ENCODE assay signal across 1 cellular context in the genomic region with DNA sequence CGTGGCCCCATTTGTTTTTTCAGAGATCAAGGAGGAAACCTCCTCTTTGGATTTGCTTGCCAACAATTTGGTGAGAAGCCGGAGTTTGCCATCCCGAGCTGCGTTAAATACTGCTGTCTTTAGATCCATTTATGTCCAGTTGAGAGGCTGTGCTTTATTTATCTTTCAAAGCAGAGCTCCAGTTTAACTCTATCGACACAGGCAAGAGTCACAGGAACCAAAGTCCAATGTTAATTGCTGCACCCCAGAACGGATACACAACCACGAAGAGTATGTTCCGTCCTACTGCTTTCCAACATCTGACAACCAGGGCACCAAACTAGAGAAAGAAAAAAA.
TF ChIP-seq lines count a peak whose summit lies in the region.

No MANE protein-coding gene starts in this region.

TF ChIP-seq in HepG2, 621 proteins besides CTCF, POLR2A, EP300 and RAD21 (continues in another document):
- TF ChIP-seq TGIF2 (CRISPR knock-in tag; IDR thresholded peaks at IDR 0.05) (no peak), ZNF30 (CRISPR knock-in tag; IDR thresholded peaks at IDR 0.05) (no peak), SIX1 (CRISPR knock-in tag; IDR thresholded peaks at IDR 0.05; ENCODE audit: borderline replicate concordance) (no peak), BRD4 (CRISPR knock-in tag; IDR thresholded peaks at IDR 0.05) (no peak), MEIS1 (CRISPR knock-in tag; IDR thresholded peaks at IDR 0.05; ENCODE audit: borderline replicate concordance) (no peak), U2AF2 (IDR thresholded peaks at IDR 0.05; ENCODE audit: low read depth, low read length) (no peak), ZSCAN12 (CRISPR knock-in tag; IDR thresholded peaks at IDR 0.05) (no peak), MBNL3 (CRISPR knock-in tag; conservative IDR thresholded peaks at IDR 0.05) (no peak), KDM2A (CRISPR knock-in tag; IDR thresholded peaks at IDR 0.05; ENCODE audit: borderline replicate concordance, low read depth) (no peak), ONECUT2 (CRISPR knock-in tag; IDR thresholded peaks at IDR 0.05) (no peak), TOE1 (CRISPR knock-in tag; IDR thresholded peaks at IDR 0.05) (no peak), KDM1A (CRISPR knock-in tag; IDR thresholded peaks at IDR 0.05) (no peak), PLRG1 (conservative IDR thresholded peaks at IDR 0.05) (no peak), SATB2 (CRISPR knock-in tag; IDR thresholded peaks at IDR 0.05) (no peak), ZNF557 (CRISPR knock-in tag; IDR thresholded peaks at IDR 0.05) (no peak), SAFB2 (CRISPR knock-in tag; IDR thresholded peaks at IDR 0.05; ENCODE audit: borderline replicate concordance, low read depth) (no peak), ZSCAN9 (CRISPR knock-in tag; IDR thresholded peaks at IDR 0.05; ENCODE audit: borderline replicate concordance) (no peak), ZBTB38 (CRISPR knock-in tag; IDR thresholded peaks at IDR 0.05) (no peak), TBP (CRISPR knock-in tag; IDR thresholded peaks at IDR 0.05) (no peak), ZNF510 (CRISPR knock-in tag; IDR thresholded peaks at IDR 0.05; ENCODE audit: low read depth) (no peak), NFIC (IDR thresholded peaks at IDR 0.05; ENCODE audit: low read length) (no peak), KMT2A (CRISPR knock-in tag; IDR thresholded peaks at IDR 0.05) (0 out of 2 replicates have a peak, but pooled peaks have one; percentile 22), ZNF138 (CRISPR knock-in tag; IDR thresholded peaks at IDR 0.05; ENCODE audit: low read depth) (no peak), TCF7 (IDR thresholded peaks at IDR 0.05; ENCODE audit: low read depth) (0 out of 2 replicates have a peak, but pooled peaks have one; percentile 5), GATAD1 (CRISPR knock-in tag; IDR thresholded peaks at IDR 0.05) (peak; percentile 66; the same call in 1 of the 2 replicates), RFX1 (IDR thresholded peaks at IDR 0.05) (no peak), TARDBP (CRISPR knock-in tag; IDR thresholded peaks at IDR 0.05) (no peak), ZNF781 (CRISPR knock-in tag; IDR thresholded peaks at IDR 0.05; ENCODE audit: borderline replicate concordance, not compliant biosample characterization) (no peak), ZNF10 (CRISPR knock-in tag; IDR thresholded peaks at IDR 0.05; ENCODE audit: borderline replicate concordance, low read depth) (no peak), ZNF737 (CRISPR knock-in tag; IDR thresholded peaks at IDR 0.05; ENCODE audit: borderline replicate concordance) (no peak), PHB2 (IDR thresholded peaks at IDR 0.05; ENCODE audit: partially characterized antibody) (no peak), SNRNP70 (IDR thresholded peaks at IDR 0.05; ENCODE audit: low read depth, low read length) (no peak), KDM6A (CRISPR knock-in tag; IDR thresholded peaks at IDR 0.05; ENCODE audit: low read depth) (0 out of 2 replicates have a peak, but pooled peaks have one; percentile 35), TBX3 (IDR thresholded peaks at IDR 0.05; ENCODE audit: borderline replicate concordance) (no peak), HCFC1 (IDR thresholded peaks at IDR 0.05; ENCODE audit: low read depth, low read length) (no peak), ZEB1 (IDR thresholded peaks at IDR 0.05; ENCODE audit: insufficient replicate concordance, low read depth) (peak; percentile 48), PTBP1 (IDR thresholded peaks at IDR 0.05; ENCODE audit: low read depth, low read length, poor library complexity, severe bottlenecking) (no peak), GZF1 (CRISPR knock-in tag; IDR thresholded peaks at IDR 0.05) (no peak), ZFP36 (IDR thresholded peaks at IDR 0.05; ENCODE audit: borderline replicate concordance, low read depth, low read length, partially characterized antibody) (no peak), SIX4 (CRISPR knock-in tag; IDR thresholded peaks at IDR 0.05) (no peak), ASH2L (IDR thresholded peaks at IDR 0.05; ENCODE audit: insufficient read length, low read depth, low read length) (peak; percentile 51), SRSF1 (optimal IDR thresholded peaks at IDR 0.05; ENCODE audit: low read depth, low read length) (no peak), ARNT2 (CRISPR knock-in tag; IDR thresholded peaks at IDR 0.05; ENCODE audit: low read depth) (no peak), ZNF572 (CRISPR knock-in tag; IDR thresholded peaks at IDR 0.05) (no peak), TOPORS (CRISPR knock-in tag; IDR thresholded peaks at IDR 0.05) (no peak), ZNF546 (CRISPR knock-in tag; conservative IDR thresholded peaks at IDR 0.05) (no peak), ZNF543 (CRISPR knock-in tag; IDR thresholded peaks at IDR 0.05) (no peak), ZNF792 (CRISPR knock-in tag; IDR thresholded peaks at IDR 0.05) (0 out of 2 replicates have a peak, but pooled peaks have one; percentile 47), SAP130 (CRISPR knock-in tag; IDR thresholded peaks at IDR 0.05; ENCODE audit: low read depth) (peak; percentile 89), MED8 (CRISPR knock-in tag; IDR thresholded peaks at IDR 0.05; ENCODE audit: insufficient replicate concordance) (no peak), STAT5B (CRISPR knock-in tag; IDR thresholded peaks at IDR 0.05) (no peak), ISL2 (CRISPR knock-in tag; IDR thresholded peaks at IDR 0.05) (no peak), ZNF674 (CRISPR knock-in tag; IDR thresholded peaks at IDR 0.05; ENCODE audit: low read depth) (no peak), ZNF776 (CRISPR knock-in tag; IDR thresholded peaks at IDR 0.05) (no peak), PAX8 (CRISPR knock-in tag; IDR thresholded peaks at IDR 0.05; ENCODE audit: borderline replicate concordance) (no peak), FOXK2 (IDR thresholded peaks at IDR 0.05) (peak; percentile 46; the same call in 1 of the 2 replicates), ZNF556 (CRISPR knock-in tag; IDR thresholded peaks at IDR 0.05; ENCODE audit: borderline replicate concordance) (no peak), ZNF180 (CRISPR knock-in tag; IDR thresholded peaks at IDR 0.05; ENCODE audit: borderline replicate concordance, low read depth) (no peak), RARA (CRISPR knock-in tag; IDR thresholded peaks at IDR 0.05) (peak; percentile 15; the same call in 1 of the 2 replicates), ZMYM2 (CRISPR knock-in tag; IDR thresholded peaks at IDR 0.05) (no peak), IRF2 (CRISPR knock-in tag; IDR thresholded peaks at IDR 0.05) (peak; percentile 43; the same call in 1 of the 2 replicates), ZNF773 (CRISPR knock-in tag; IDR thresholded peaks at IDR 0.05; ENCODE audit: borderline replicate concordance) (no peak)
- TF ChIP-seq, protein P1, sequence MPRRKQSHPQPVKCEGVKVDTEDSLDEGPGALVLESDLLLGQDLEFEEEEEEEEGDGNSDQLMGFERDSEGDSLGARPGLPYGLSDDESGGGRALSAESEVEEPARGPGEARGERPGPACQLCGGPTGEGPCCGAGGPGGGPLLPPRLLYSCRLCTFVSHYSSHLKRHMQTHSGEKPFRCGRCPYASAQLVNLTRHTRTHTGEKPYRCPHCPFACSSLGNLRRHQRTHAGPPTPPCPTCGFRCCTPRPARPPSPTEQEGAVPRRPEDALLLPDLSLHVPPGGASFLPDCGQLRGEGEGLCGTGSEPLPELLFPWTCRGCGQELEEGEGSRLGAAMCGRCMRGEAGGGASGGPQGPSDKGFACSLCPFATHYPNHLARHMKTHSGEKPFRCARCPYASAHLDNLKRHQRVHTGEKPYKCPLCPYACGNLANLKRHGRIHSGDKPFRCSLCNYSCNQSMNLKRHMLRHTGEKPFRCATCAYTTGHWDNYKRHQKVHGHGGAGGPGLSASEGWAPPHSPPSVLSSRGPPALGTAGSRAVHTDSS (CRISPR knock-in tag; conservative IDR thresholded peaks at IDR 0.05) = no peak
- TF ChIP-seq, protein P2, sequence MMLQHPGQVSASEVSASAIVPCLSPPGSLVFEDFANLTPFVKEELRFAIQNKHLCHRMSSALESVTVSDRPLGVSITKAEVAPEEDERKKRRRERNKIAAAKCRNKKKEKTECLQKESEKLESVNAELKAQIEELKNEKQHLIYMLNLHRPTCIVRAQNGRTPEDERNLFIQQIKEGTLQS (CRISPR knock-in tag; IDR thresholded peaks at IDR 0.05) = no peak
- TF ChIP-seq, protein P3, sequence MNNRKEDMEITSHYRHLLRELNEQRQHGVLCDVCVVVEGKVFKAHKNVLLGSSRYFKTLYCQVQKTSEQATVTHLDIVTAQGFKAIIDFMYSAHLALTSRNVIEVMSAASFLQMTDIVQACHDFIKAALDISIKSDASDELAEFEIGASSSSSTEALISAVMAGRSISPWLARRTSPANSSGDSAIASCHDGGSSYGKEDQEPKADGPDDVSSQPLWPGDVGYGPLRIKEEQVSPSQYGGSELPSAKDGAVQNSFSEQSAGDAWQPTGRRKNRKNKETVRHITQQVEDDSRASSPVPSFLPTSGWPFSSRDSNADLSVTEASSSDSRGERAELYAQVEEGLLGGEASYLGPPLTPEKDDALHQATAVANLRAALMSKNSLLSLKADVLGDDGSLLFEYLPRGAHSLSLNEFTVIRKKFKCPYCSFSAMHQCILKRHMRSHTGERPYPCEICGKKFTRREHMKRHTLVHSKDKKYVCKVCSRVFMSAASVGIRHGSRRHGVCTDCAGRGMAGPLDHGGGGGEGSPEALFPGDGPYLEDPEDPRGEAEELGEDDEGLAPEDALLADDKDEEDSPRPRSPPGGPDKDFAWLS (CRISPR knock-in tag; IDR thresholded peaks at IDR 0.05; ENCODE audit: borderline replicate concordance) = no peak
- TF ChIP-seq, protein P4, sequence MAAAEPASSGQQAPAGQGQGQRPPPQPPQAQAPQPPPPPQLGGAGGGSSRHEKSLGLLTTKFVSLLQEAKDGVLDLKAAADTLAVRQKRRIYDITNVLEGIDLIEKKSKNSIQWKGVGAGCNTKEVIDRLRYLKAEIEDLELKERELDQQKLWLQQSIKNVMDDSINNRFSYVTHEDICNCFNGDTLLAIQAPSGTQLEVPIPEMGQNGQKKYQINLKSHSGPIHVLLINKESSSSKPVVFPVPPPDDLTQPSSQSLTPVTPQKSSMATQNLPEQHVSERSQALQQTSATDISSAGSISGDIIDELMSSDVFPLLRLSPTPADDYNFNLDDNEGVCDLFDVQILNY (CRISPR knock-in tag; conservative IDR thresholded peaks at IDR 0.05) = no peak
- TF ChIP-seq, protein P5, sequence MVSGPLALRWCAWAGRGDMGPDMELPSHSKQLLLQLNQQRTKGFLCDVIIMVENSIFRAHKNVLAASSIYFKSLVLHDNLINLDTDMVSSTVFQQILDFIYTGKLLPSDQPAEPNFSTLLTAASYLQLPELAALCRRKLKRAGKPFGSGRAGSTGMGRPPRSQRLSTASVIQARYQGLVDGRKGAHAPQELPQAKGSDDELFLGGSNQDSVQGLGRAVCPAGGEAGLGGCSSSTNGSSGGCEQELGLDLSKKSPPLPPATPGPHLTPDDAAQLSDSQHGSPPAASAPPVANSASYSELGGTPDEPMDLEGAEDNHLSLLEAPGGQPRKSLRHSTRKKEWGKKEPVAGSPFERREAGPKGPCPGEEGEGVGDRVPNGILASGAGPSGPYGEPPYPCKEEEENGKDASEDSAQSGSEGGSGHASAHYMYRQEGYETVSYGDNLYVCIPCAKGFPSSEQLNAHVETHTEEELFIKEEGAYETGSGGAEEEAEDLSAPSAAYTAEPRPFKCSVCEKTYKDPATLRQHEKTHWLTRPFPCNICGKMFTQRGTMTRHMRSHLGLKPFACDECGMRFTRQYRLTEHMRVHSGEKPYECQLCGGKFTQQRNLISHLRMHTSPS (CRISPR knock-in tag; IDR thresholded peaks at IDR 0.05; ENCODE audit: low read depth) = no peak
- TF ChIP-seq, protein P6, sequence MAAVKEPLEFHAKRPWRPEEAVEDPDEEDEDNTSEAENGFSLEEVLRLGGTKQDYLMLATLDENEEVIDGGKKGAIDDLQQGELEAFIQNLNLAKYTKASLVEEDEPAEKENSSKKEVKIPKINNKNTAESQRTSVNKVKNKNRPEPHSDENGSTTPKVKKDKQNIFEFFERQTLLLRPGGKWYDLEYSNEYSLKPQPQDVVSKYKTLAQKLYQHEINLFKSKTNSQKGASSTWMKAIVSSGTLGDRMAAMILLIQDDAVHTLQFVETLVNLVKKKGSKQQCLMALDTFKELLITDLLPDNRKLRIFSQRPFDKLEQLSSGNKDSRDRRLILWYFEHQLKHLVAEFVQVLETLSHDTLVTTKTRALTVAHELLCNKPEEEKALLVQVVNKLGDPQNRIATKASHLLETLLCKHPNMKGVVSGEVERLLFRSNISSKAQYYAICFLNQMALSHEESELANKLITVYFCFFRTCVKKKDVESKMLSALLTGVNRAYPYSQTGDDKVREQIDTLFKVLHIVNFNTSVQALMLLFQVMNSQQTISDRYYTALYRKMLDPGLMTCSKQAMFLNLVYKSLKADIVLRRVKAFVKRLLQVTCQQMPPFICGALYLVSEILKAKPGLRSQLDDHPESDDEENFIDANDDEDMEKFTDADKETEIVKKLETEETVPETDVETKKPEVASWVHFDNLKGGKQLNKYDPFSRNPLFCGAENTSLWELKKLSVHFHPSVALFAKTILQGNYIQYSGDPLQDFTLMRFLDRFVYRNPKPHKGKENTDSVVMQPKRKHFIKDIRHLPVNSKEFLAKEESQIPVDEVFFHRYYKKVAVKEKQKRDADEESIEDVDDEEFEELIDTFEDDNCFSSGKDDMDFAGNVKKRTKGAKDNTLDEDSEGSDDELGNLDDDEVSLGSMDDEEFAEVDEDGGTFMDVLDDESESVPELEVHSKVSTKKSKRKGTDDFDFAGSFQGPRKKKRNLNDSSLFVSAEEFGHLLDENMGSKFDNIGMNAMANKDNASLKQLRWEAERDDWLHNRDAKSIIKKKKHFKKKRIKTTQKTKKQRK (IDR thresholded peaks at IDR 0.05; ENCODE audit: low read length) = no peak
- TF ChIP-seq, protein P7, sequence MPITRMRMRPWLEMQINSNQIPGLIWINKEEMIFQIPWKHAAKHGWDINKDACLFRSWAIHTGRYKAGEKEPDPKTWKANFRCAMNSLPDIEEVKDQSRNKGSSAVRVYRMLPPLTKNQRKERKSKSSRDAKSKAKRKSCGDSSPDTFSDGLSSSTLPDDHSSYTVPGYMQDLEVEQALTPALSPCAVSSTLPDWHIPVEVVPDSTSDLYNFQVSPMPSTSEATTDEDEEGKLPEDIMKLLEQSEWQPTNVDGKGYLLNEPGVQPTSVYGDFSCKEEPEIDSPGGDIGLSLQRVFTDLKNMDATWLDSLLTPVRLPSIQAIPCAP (CRISPR knock-in tag; IDR thresholded peaks at IDR 0.05; ENCODE audit: low read depth) = no peak
- TF ChIP-seq, protein P8, sequence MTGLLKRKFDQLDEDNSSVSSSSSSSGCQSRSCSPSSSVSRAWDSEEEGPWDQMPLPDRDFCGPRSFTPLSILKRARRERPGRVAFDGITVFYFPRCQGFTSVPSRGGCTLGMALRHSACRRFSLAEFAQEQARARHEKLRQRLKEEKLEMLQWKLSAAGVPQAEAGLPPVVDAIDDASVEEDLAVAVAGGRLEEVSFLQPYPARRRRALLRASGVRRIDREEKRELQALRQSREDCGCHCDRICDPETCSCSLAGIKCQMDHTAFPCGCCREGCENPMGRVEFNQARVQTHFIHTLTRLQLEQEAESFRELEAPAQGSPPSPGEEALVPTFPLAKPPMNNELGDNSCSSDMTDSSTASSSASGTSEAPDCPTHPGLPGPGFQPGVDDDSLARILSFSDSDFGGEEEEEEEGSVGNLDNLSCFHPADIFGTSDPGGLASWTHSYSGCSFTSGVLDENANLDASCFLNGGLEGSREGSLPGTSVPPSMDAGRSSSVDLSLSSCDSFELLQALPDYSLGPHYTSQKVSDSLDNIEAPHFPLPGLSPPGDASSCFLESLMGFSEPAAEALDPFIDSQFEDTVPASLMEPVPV (CRISPR knock-in tag; IDR thresholded peaks at IDR 0.05) = no peak
- TF ChIP-seq, protein P9, sequence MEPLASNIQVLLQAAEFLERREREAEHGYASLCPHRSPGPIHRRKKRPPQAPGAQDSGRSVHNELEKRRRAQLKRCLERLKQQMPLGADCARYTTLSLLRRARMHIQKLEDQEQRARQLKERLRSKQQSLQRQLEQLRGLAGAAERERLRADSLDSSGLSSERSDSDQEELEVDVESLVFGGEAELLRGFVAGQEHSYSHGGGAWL (CRISPR knock-in tag; IDR thresholded peaks at IDR 0.05) = no peak
